ENCODE assay signal across 8 cellular contexts in the genomic region with DNA sequence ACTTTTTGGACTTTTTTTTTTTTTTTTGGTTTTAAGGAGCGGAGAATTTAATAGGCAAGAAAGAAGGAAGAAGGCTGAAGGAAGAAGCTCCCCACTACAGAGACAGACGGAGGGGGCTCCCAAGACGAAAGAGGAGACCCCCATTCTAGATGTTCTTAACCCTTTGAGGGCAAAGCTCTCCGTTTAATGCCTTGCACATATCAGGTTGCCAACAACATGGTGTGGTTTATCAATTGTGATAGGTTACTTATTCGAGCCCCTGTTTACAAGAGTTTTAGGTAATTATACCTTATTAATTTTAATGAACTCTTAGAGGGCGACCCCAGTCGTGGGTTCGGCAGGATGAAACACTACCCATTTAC. TPM values are rescaled to one million over a fixed set of nuclear protein-coding genes. Genes with fewer than 3 reads are reported as not detected.
DNase-seq lines count a peak whose midpoint lies in the region; ATAC-seq and TF ChIP-seq lines count a peak whose summit lies in the region.

No MANE protein-coding gene starts in this region.

- H3K4me1 ChIP-seq in adipocyte (ENCODE audit: control insufficient read depth, insufficient read depth, low read length) (peaks cover 30% of the 10 kb centered on the region), thoracic aorta (ENCODE audit: control insufficient read depth in 1 of 2, low read depth in 2 of 2) (peaks cover 23 to 32% of the 10 kb centered on the region in 2 donors)

- peak overlapping the region; percentile 95 for H3K27ac Mint-ChIP-seq in activated CD8-positive, alpha-beta memory T cell treated with anti-CD3 and anti-CD28 coated beads, Interleukin-2, amount 10 ng/mL, durations not matched to agents 7 days and 5 days

- TF ChIP-seq CTCF in thoracic aorta (IDR thresholded peaks at IDR 0.05): no peak

- no peaks in the 10 kb centered on the region for H3K27me3 ChIP-seq in adipocyte (replicated peaks; ENCODE audit: control insufficient read depth, insufficient read depth, low read length)
- no peaks in the 10 kb centered on the region for H3K27me3 ChIP-seq in thoracic aorta (replicated peaks; ENCODE audit: insufficient read depth)

- H3K4me1 Mint-ChIP-seq in activated CD8-positive, alpha-beta memory T cell treated with anti-CD3 and anti-CD28 coated beads, Interleukin-2, amount 10 ng/mL, durations not matched to agents 7 days and 5 days: peaks cover 34% of the 10 kb centered on the region

- peak overlapping the region; percentile 88 for H3K4me3 Mint-ChIP-seq in activated CD8-positive, alpha-beta memory T cell treated with anti-CD3 and anti-CD28 coated beads, Interleukin-2, amount 10 ng/mL, durations not matched to agents 7 days and 5 days

- H3K9me3 Mint-ChIP-seq in activated CD8-positive, alpha-beta memory T cell treated with anti-CD3 and anti-CD28 coated beads, Interleukin-2, amount 10 ng/mL, durations not matched to agents 7 days and 5 days (ENCODE audit: low read depth): no peaks in the 10 kb centered on the region

- DNase-seq in activated CD8-positive, alpha-beta memory T cell treated with anti-CD3 and anti-CD28 coated beads, Interleukin-2, amount 10 ng/mL, durations not matched to agents 7 days and 5 days: no peak
- DNase-seq in activated CD8-positive, alpha-beta memory T cell treated with anti-CD3 and anti-CD28 coated beads for 24 hours: no peak
- no peak for DNase-seq in adipocyte (ENCODE audit: low read depth)
- DNase-seq in left kidney (ENCODE audit: low read depth, low spot score): peak; percentile 43
- no peak for DNase-seq in thoracic aorta (ENCODE audit: low spot score)
- no peak for DNase-seq in putamen (ENCODE audit: low spot score)
- DNase-seq in stimulated activated CD4-positive, alpha-beta T cell treated with anti-CD3 and anti-CD28 coated beads, Interleukin-2, amount 100 ng/mL, for 48 hours: no peak

- peak overlapping the region; percentile 87 for H3K9ac ChIP-seq in adipocyte (ENCODE audit: low read length)

- H3K4me3 ChIP-seq in adipocyte (ENCODE audit: low read length) (peak overlapping the region; percentile 95), thoracic aorta (peak overlapping the region; percentile 92)

- H3K27ac ChIP-seq in thoracic aorta: peak overlapping the region; percentile 76 to 99

- ATAC-seq in activated CD8-positive, alpha-beta memory T cell treated with anti-CD3 and anti-CD28 coated beads, Interleukin-2, amount 10 ng/mL, durations not matched to agents 7 days and 5 days: no peak
- ATAC-seq in thoracic aorta (ENCODE audit: insufficient number of reproducible peaks, low FRiP score, low read depth) (no peak), HG03135 (IDR thresholded peaks at IDR 0.05; ENCODE audit: unreplicated experiment) (no peak)

- H3K36me3 ChIP-seq in adipocyte (ENCODE audit: control insufficient read depth, insufficient read depth, low read length, severe bottlenecking) (no peaks in the 10 kb centered on the region), thoracic aorta (no peaks in the 10 kb centered on the region)

- no peaks in the 10 kb centered on the region for H3K9me3 ChIP-seq in adipocyte (ENCODE audit: control insufficient read depth, low read length)
- no peaks in the 10 kb centered on the region for H3K9me3 ChIP-seq in thoracic aorta

- peaks cover 7% of the 10 kb centered on the region for H3K36me3 Mint-ChIP-seq in activated CD8-positive, alpha-beta memory T cell treated with anti-CD3 and anti-CD28 coated beads, Interleukin-2, amount 10 ng/mL, durations not matched to agents 7 days and 5 days

- H3K27me3 Mint-ChIP-seq in activated CD8-positive, alpha-beta memory T cell treated with anti-CD3 and anti-CD28 coated beads, Interleukin-2, amount 10 ng/mL, durations not matched to agents 7 days and 5 days: no peaks in the 10 kb centered on the region

- CTCF ChIA-PET in activated CD8-positive, alpha-beta memory T cell treated with anti-CD3 and anti-CD28 coated beads, Interleukin-2, amount 10 ng/mL, durations not matched to agents 7 days and 5 days (lab: Charles Lee): interaction anchor here (1.3 to 3.8 kb wide), 2 partner anchors 202 to 330 kb away, joined by 5 to 31 read pairs; partner anchors contain the start of gene SEC23A

RNA-seq across cellular contexts. Expression of gene FBXO33, which starts 1.2 kb away (rescaled TPM):
- 10 to 100 TPM; 17.5 to 19.9 TPM for total RNA-seq in activated CD8-positive, alpha-beta memory T cell treated with anti-CD3 and anti-CD28 coated beads, Interleukin-2, amount 10 ng/mL, durations not matched to agents 7 days and 5 days
- 10 to 100 TPM; 23.0 to 26.2 TPM for total RNA-seq in thoracic aorta
